Comparison of ENCODE assay signal across 18 cellular contexts in the genomic region with DNA sequence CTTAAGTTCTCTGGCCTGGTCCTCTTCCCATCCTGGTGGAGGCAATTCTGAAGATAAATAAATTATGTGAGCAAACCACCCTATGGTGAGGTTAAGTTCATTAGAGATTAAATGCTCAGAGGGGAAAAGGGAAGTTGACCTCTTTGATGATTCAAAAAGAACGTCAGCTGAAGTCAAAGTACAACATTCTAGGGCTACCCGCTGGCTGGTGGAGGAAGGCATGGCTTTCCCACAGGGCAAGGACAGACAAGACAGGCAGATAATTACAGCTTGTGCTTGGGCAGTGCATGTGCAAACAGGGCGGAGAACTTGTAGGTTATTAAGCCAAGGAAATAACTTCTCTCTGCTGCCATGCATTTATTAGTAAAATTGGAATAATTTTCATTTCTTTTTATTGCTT.
A peak's percentile ranks its signal among the peaks of the same experiment; 100 is the strongest.
DNase-seq lines count a peak whose midpoint lies in the region; ATAC-seq and TF ChIP-seq lines count a peak whose summit lies in the region.
"Had no signal": no experiment of that assay in that cellular context is flagged by ENCODE, and none has a peak within 500 bp of the region (broad histone marks: within the 10 kb centered on the region; RNA-seq: fewer than 3 reads in every experiment).

No MANE protein-coding gene starts in this region.

- H3K36me3 ChIP-seq in mucosa of descending colon (ENCODE audit: low read depth) (no peaks in the 10 kb centered on the region), suprapubic skin (no peaks in the 10 kb centered on the region)

- H3K4me3 ChIP-seq in mucosa of descending colon (no peak overlapping the region), suprapubic skin (no peak overlapping the region)
- H3K4me3 ChIP-seq: GM23248, PC-9 had no signal

- no peak for TF ChIP-seq EP300 in suprapubic skin (IDR thresholded peaks at IDR 0.05)

- H3K27ac ChIP-seq in suprapubic skin: peak overlapping the region; percentile 18
- H3K27ac ChIP-seq: GM23248, PC-9 had no signal

- WGBS in suprapubic skin: 38% methylated on average over 3 of the region's 3 CpGs

- intact Hi-C loops in mucosa of descending colon (cut with DNase I, micrococcal nuclease): no loop called here

- H3K4me1 ChIP-seq in mucosa of descending colon (ENCODE audit: low read depth) (peaks cover 15% of the 10 kb centered on the region), suprapubic skin (peaks cover 10% of the 10 kb centered on the region)

- peak; percentile 95 for ATAC-seq in mucosa of descending colon
- ATAC-seq in GM21526 (IDR thresholded peaks at IDR 0.05; ENCODE audit: low FRiP score, unreplicated experiment): no peak

- no peaks in the 10 kb centered on the region for H3K27me3 ChIP-seq in suprapubic skin

- no peak for TF ChIP-seq POLR2A in suprapubic skin (IDR thresholded peaks at IDR 0.05)

- TF ChIP-seq CTCF in mucosa of descending colon (IDR thresholded peaks at IDR 0.05) (no peak), suprapubic skin (IDR thresholded peaks at IDR 0.05) (no peak)

- DNase-seq in NCI-H2227 treated with DMSO at 0.1 percent for 48 hours (lab: John Stamatoyannopoulos, UW) (peak; percentile 2), NCI-H2227 (lab: John Stamatoyannopoulos, UW; ENCODE audit: unreplicated experiment) (no peak), SW480 (ENCODE audit: low spot score) (peak; percentile 4), mucosa of descending colon (peak in 2 of 3 donors; percentile 43 to 55), suprapubic skin (ENCODE audit: low spot score in 2 of 2) (no peak), cortex of kidney (lab: John Stamatoyannopoulos, UW) (no peak), activated T-cell treated with anti-CD3 and anti-CD28 coated beads for 4 hours (no peak)
- DNase-seq: 8988T, DMS 273 treated with DMSO at 0.1 percent for 48 hours, GM23248, HCEC 1CT, NCI-H1048, NCI-H1436 treated with DMSO at 0.1 percent for 48 hours, NCI-H2029, NCI-H446, NCI-H526 treated with DMSO at 0.1 percent for 48 hours, PC-9 had no signal

- H3K9me3 ChIP-seq in mucosa of descending colon (no peaks in the 10 kb centered on the region), suprapubic skin (no peaks in the 10 kb centered on the region)

Comparison
In these comparisons a context has a peak if more than half of its experiments do, and no peak if none do; other contexts are left out.
1. DNase-seq: peak in NCI-H2227 treated with DMSO at 0.1 percent for 48 hours (single experiment), SW480 (single experiment) and mucosa of descending colon (2 of 3); none in NCI-H2227 (single experiment), suprapubic skin (0 of 2), cortex of kidney (single experiment) and activated T-cell treated with anti-CD3 and anti-CD28 coated beads for 4 hours (single experiment).